22 cellular contexts compared by ENCODE assay signal in genomic region chr3:185534511-185534910, GRCh38. TPM values are rescaled to one million over a fixed set of nuclear protein-coding genes. Genes with fewer than 3 reads are reported as not detected.
DNase-seq lines count a peak whose midpoint lies in the region; ATAC-seq and TF ChIP-seq lines count a peak whose summit lies in the region.
"Had no signal": no experiment of that assay in that cellular context is flagged by ENCODE, and none has a peak within 500 bp of the region (broad histone marks: within the 10 kb centered on the region; RNA-seq: fewer than 3 reads in every experiment).

No MANE protein-coding gene starts in this region.

- no peak overlapping the region for H3K4me2 ChIP-seq in osteoblast (ENCODE audit: insufficient read depth, low read length)
- H3K4me2 ChIP-seq: KMS-11 had no signal

- H3K79me2 ChIP-seq in osteoblast (ENCODE audit: insufficient read depth, low read length) = no peaks in the 10 kb centered on the region

- H3K4me1 ChIP-seq in osteoblast (ENCODE audit: insufficient read depth, low read length) = peaks cover 9% of the 10 kb centered on the region

- DNase-seq in Calu3 (no peak), amniotic epithelial cell (ENCODE audit: low read depth) (peak; percentile 83), fibroblast of peridontal ligament (ENCODE audit: extremely low read depth) (peak; percentile 17), osteoblast (ENCODE audit: insufficient read length, low spot score, missing footprints) (peak; percentile 59), germinal center (ENCODE audit: low spot score) (no peak), NCI-H524 (lab: John Stamatoyannopoulos, UW) (no peak)
- DNase-seq: 8988T; AML-193; C1 segment of cervical spinal cord; CD8-positive, alpha-beta T cell; NCI-H1092 treated with DMSO at 0.1 percent for 48 hours; NCI-H1436 treated with DMSO at 0.1 percent for 48 hours; NCI-H1930; NCI-H510A; NCI-H748 treated with DMSO at 0.1 percent for 48 hours had no signal

- H2AFZ ChIP-seq in osteoblast (ENCODE audit: low read length) = no peak overlapping the region

- H3K4me3 ChIP-seq in osteoblast (ENCODE audit: insufficient read depth, low read length) = no peak overlapping the region
- H3K4me3 ChIP-seq: GM12878, SJSA1 had no signal

- intact Hi-C loops in Calu3 (cut with micrococcal nuclease; ENCODE audit: unreplicated experiment) = no loop called here

- no peaks in the 10 kb centered on the region for H4K20me1 ChIP-seq in osteoblast (ENCODE audit: insufficient read depth, low read length)

- peaks cover 52% of the 10 kb centered on the region for H3K4me1 Mint-ChIP-seq in Calu3 (ENCODE audit: low read depth, unreplicated experiment)

- no peak overlapping the region for H3K4me3 Mint-ChIP-seq in Calu3 (ENCODE audit: low read depth, unreplicated experiment)
- H3K4me3 Mint-ChIP-seq: CD8-positive, alpha-beta T cell had no signal

- TF ChIP-seq CTCF in Calu3 (IDR thresholded peaks at IDR 0.05; ENCODE audit: unreplicated experiment) = no peak
- TF ChIP-seq CTCF in osteoblast (IDR thresholded peaks at IDR 0.05; ENCODE audit: extremely low read depth, low read depth, low read length) = no peak

- no peaks in the 10 kb centered on the region for H3K9me3 ChIP-seq in osteoblast (ENCODE audit: low read depth, low read length)
- H3K9me3 ChIP-seq: SJSA1 had no signal

- H3K36me3 ChIP-seq in osteoblast (ENCODE audit: insufficient read depth, low read length) = no peaks in the 10 kb centered on the region
- H3K36me3 ChIP-seq: SJSA1 had no signal

- CTCF ChIA-PET in Calu3 (lab: Charles Lee) = interaction anchor here (0.6 to 1.6 kb wide), 5 partner anchors 11 to 41 kb away, joined by 3 to 5 read pairs (median 3); partner anchors contain the start of gene LIPH

- no peak for ATAC-seq in GM18861 (IDR thresholded peaks at IDR 0.05; ENCODE audit: unreplicated experiment)
- ATAC-seq: CD8-positive, alpha-beta T cell; GM12878; HCT116 had no signal

- no peaks in the 10 kb centered on the region for H3K27me3 Mint-ChIP-seq in Calu3 (ENCODE audit: unreplicated experiment)

- peaks cover 91% of the 10 kb centered on the region for H3K36me3 Mint-ChIP-seq in Calu3 (ENCODE audit: insufficient read depth, unreplicated experiment)
- H3K36me3 Mint-ChIP-seq: CD8-positive, alpha-beta T cell had no signal

- no peaks in the 10 kb centered on the region for H3K27me3 ChIP-seq in osteoblast (ENCODE audit: insufficient read depth, low read length)
- H3K27me3 ChIP-seq: SJSA1 had no signal

- peak overlapping the region; percentile 99 for H3K27ac Mint-ChIP-seq in Calu3 (ENCODE audit: unreplicated experiment)
- H3K27ac Mint-ChIP-seq: CD8-positive, alpha-beta T cell had no signal

- H3K27ac ChIP-seq in osteoblast (ENCODE audit: low read depth, low read length) = no peak overlapping the region
- H3K27ac ChIP-seq: KMS-11, SJSA1 had no signal

- no peaks in the 10 kb centered on the region for H3K9me3 Mint-ChIP-seq in Calu3 (ENCODE audit: low read depth, unreplicated experiment)
- H3K9me3 Mint-ChIP-seq: CD8-positive, alpha-beta T cell had no signal

- no TSS peak for BruUV-seq in Calu3 (replicated peaks; lab: Mats Ljungman, UMichigan)

RNA-seq across cellular contexts. Expression of gene LIPH, which starts 17.9 kb away (rescaled TPM):
- 159 and 213 TPM in 2 replicates for total RNA-seq in Calu3 (2022)
- total RNA-seq in osteoblast = not detected in 2 replicates
- total RNA-seq: CD8-positive, alpha-beta T cell; H1; OCI-LY7 had no signal

RNA-seq across cellular contexts. Expression of gene TMEM41A, which starts 35.7 kb away (rescaled TPM):
- total RNA-seq in Calu3 (2022) (53.6 and 57.5 TPM in 2 replicates), osteoblast (10.5 and 11.8 TPM in 2 replicates)

RNA-seq across cellular contexts. Expression of gene SENP2, which starts 51.6 kb away (rescaled TPM):
- total RNA-seq in Calu3 (2022) (75.1 and 87.1 TPM in 2 replicates), osteoblast (24.6 and 27.7 TPM in 2 replicates)

Comparison
In these comparisons a context has a peak if more than half of its experiments do, and no peak if none do; other contexts are left out.
1. DNase-seq: peak in amniotic epithelial cell (single experiment), fibroblast of peridontal ligament (single experiment) and osteoblast (single experiment); none in Calu3 (single experiment), germinal center (single experiment) and NCI-H524 (0 of 2).
2. RNA of gene LIPH, which starts 17.9 kb away (total RNA-seq): 159 to 213 TPM in Calu3; not detected in osteoblast; every median in the first group is over 100 times any median in the second.